ENCODE assay signal across 14 cellular contexts in the genomic region with DNA sequence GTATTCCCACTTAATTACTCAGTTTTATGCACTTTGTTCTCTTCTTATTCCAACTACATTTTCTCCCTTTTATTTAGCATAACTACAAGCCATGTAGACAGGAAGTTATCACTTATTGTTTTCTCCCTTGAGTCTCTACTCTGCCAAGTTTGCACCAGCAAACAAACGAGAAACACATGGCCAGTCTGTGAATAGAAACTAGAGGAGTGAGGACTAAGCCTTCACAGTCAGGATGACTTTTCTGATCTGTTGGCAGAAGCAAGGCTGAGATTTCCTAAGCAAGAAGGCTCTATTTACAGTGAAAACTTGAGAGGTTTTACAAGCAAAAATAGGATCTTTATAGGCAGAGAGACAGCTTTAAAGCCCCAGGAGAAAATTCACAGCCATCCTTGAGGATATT.
DNase-seq lines count a peak whose midpoint lies in the region; ATAC-seq and TF ChIP-seq lines count a peak whose summit lies in the region.
"Had no signal": no experiment of that assay in that cellular context is flagged by ENCODE, and none has a peak within 500 bp of the region (broad histone marks: within the 10 kb centered on the region; RNA-seq: fewer than 3 reads in every experiment).

No MANE protein-coding gene starts in this region.

- H3K27ac Mint-ChIP-seq in activated CD4-positive, alpha-beta T cell treated with anti-CD3 and anti-CD28 coated beads, Interleukin-2, amount 10 ng/mL, durations not matched to agents 7 days and 5 days, result no peak overlapping the region
- no peak overlapping the region for H3K27ac Mint-ChIP-seq in activated T-cell treated with anti-CD3 and anti-CD28 coated beads, Interleukin-2, amount 50 U/mL, for 72 hours
- H3K27ac Mint-ChIP-seq: activated CD4-positive, alpha-beta memory T cell treated with anti-CD3 and anti-CD28 coated beads for 36 hours; natural killer cell treated with Interleukin-12 subunit alpha and Interleukin-12 subunit beta and Interleukin-15 and Interleukin-18, amount 100 ng/mL, for 72 hours; T-cell had no signal

- H3K9ac ChIP-seq in SK-N-SH, result no peak overlapping the region

- no peak for ATAC-seq in activated T-cell treated with anti-CD3 and anti-CD28 coated beads, Interleukin-2, amount 50 U/mL, for 72 hours (replicated peaks in 1 of 2)
- ATAC-seq: natural killer cell treated with Interleukin-12 subunit alpha and Interleukin-12 subunit beta and Interleukin-15 and Interleukin-18, amount 100 ng/mL, for 72 hours; T-cell had no signal

- peaks cover 4% of the 10 kb centered on the region; the same call in 1 of the 2 replicates for H3K27me3 ChIP-seq in SK-N-SH (ENCODE audit: insufficient read depth)

- H3K4me1 ChIP-seq in SK-N-SH (ENCODE audit: control insufficient read depth in 1 of 2, insufficient read depth in 2 of 2, low read depth in 1 of 2, low read length in 1 of 2), result peaks cover 0 to 3% of the 10 kb centered on the region in 2 experiments; a peak in 1 of 4 replicates

- no peak overlapping the region for H3K4me3 Mint-ChIP-seq in activated CD4-positive, alpha-beta T cell treated with anti-CD3 and anti-CD28 coated beads, Interleukin-2, amount 10 ng/mL, durations not matched to agents 7 days and 5 days
- no peak overlapping the region for H3K4me3 Mint-ChIP-seq in activated T-cell treated with anti-CD3 and anti-CD28 coated beads, Interleukin-2, amount 50 U/mL, for 72 hours
- H3K4me3 Mint-ChIP-seq: activated CD4-positive, alpha-beta memory T cell treated with anti-CD3 and anti-CD28 coated beads for 36 hours; natural killer cell treated with Interleukin-12 subunit alpha and Interleukin-12 subunit beta and Interleukin-15 and Interleukin-18, amount 100 ng/mL, for 72 hours; T-cell had no signal

- 4% methylated on average over 1 of the region's 1 CpG for WGBS in SK-N-SH (ENCODE audit: low lambda C conversion rate)

- TF ChIP-seq RAD21 in SK-N-SH (IDR thresholded peaks at IDR 0.05; ENCODE audit: low read length), result no peak

- H3K4me3 ChIP-seq in SK-N-SH (ENCODE audit: low read depth in 2 of 2, low read length in 1 of 2), result no peak overlapping the region

- H3K36me3 ChIP-seq in SK-N-SH (replicated peaks in 1 of 2; ENCODE audit: control insufficient read depth in 1 of 2, insufficient read depth in 2 of 2, low read length in 1 of 2), result no peaks in the 10 kb centered on the region

- no peaks in the 10 kb centered on the region for H3K4me1 Mint-ChIP-seq in activated CD4-positive, alpha-beta T cell treated with anti-CD3 and anti-CD28 coated beads, Interleukin-2, amount 10 ng/mL, durations not matched to agents 7 days and 5 days
- no peaks in the 10 kb centered on the region for H3K4me1 Mint-ChIP-seq in activated T-cell treated with anti-CD3 and anti-CD28 coated beads, Interleukin-2, amount 50 U/mL, for 72 hours (ENCODE audit: low read depth)
- H3K4me1 Mint-ChIP-seq: T-cell had no signal

- H3K9me2 ChIP-seq in SK-N-SH, result no peaks in the 10 kb centered on the region

- no peak for TF ChIP-seq EP300 in SK-N-SH (IDR thresholded peaks at IDR 0.05; ENCODE audit: borderline replicate concordance in 1 of 2, low read depth in 1 of 2, low read length in 1 of 2)

- CTCF ChIA-PET in SK-N-SH (lab: Yijun Ruan, JAX), result no interaction called here
- CTCF ChIA-PET in activated CD4-positive, alpha-beta T cell treated with anti-CD3 and anti-CD28 coated beads, Interleukin-2, amount 10 ng/mL, durations not matched to agents 7 days and 5 days (lab: Charles Lee), result no interaction called here

- no peaks in the 10 kb centered on the region for H3K79me2 ChIP-seq in SK-N-SH (ENCODE audit: insufficient read depth)

- H3K36me3 Mint-ChIP-seq in activated CD4-positive, alpha-beta T cell treated with anti-CD3 and anti-CD28 coated beads, Interleukin-2, amount 10 ng/mL, durations not matched to agents 7 days and 5 days (ENCODE audit: low read depth), result no peaks in the 10 kb centered on the region
- H3K36me3 Mint-ChIP-seq in activated T-cell treated with anti-CD3 and anti-CD28 coated beads, Interleukin-2, amount 50 U/mL, for 72 hours (ENCODE audit: insufficient read depth in 2 of 2), result no peaks in the 10 kb centered on the region
- H3K36me3 Mint-ChIP-seq: activated CD4-positive, alpha-beta memory T cell treated with anti-CD3 and anti-CD28 coated beads for 36 hours; natural killer cell treated with Interleukin-12 subunit alpha and Interleukin-12 subunit beta and Interleukin-15 and Interleukin-18, amount 100 ng/mL, for 72 hours; T-cell had no signal

- H2AFZ ChIP-seq in SK-N-SH (ENCODE audit: low read depth), result no peak overlapping the region

- H3K4me2 ChIP-seq in SK-N-SH, result peak overlapping the region; percentile 25; the same call in 1 of the 2 replicates

- peaks cover 4% of the 10 kb centered on the region for H3F3A ChIP-seq in SK-N-SH (replicated peaks; ENCODE audit: insufficient read depth)

- no peaks in the 10 kb centered on the region for H4K20me1 ChIP-seq in SK-N-SH (ENCODE audit: insufficient read depth)

- no peak for TF ChIP-seq CTCF in SK-N-SH (IDR thresholded peaks at IDR 0.05)

- POLR2A ChIA-PET in SK-N-SH (lab: Yijun Ruan, JAX), result no interaction called here
- POLR2A ChIA-PET in activated CD4-positive, alpha-beta T cell treated with anti-CD3 and anti-CD28 coated beads, Interleukin-2, amount 10 ng/mL, durations not matched to agents 7 days and 5 days (lab: Charles Lee), result no interaction called here

- peak overlapping the region; percentile 37 to 90; a peak in 2 of 4 replicates for H3K27ac ChIP-seq in SK-N-SH (ENCODE audit: low read depth in 2 of 2, low read length in 1 of 2)

- H3K27me3 Mint-ChIP-seq in activated CD4-positive, alpha-beta T cell treated with anti-CD3 and anti-CD28 coated beads, Interleukin-2, amount 10 ng/mL, durations not matched to agents 7 days and 5 days, result no peaks in the 10 kb centered on the region
- no peaks in the 10 kb centered on the region for H3K27me3 Mint-ChIP-seq in activated T-cell treated with anti-CD3 and anti-CD28 coated beads, Interleukin-2, amount 50 U/mL, for 72 hours (ENCODE audit: low read depth)
- H3K27me3 Mint-ChIP-seq: activated CD4-positive, alpha-beta memory T cell treated with anti-CD3 and anti-CD28 coated beads for 36 hours; natural killer cell treated with Interleukin-12 subunit alpha and Interleukin-12 subunit beta and Interleukin-15 and Interleukin-18, amount 100 ng/mL, for 72 hours; T-cell had no signal

- DNase-seq in EH (ENCODE audit: low read depth), result peak; percentile 66
- DNase-seq in SK-N-SH, result no peak
- peak; percentile 24 for DNase-seq in foreskin melanocyte
- DNase-seq in pons (ENCODE audit: low spot score), result peak; percentile 29
- DNase-seq in activated CD4-positive, alpha-beta T cell treated with anti-CD3 and anti-CD28 coated beads, Interleukin-2, amount 10 ng/mL, durations not matched to agents 7 days and 5 days, result no peak
- DNase-seq in activated T-cell treated with anti-CD3 and anti-CD28 coated beads, Interleukin-2, amount 50 U/mL, for 72 hours, result no peak
- DNase-seq in stimulated activated CD4-positive, alpha-beta T cell treated with anti-CD3 and anti-CD28 coated beads, Interleukin-2, amount 100 ng/mL, for 48 hours, result no peak
- DNase-seq in NCI-H2029 (lab: John Stamatoyannopoulos, UW), result no peak
- DNase-seq: activated CD4-positive, alpha-beta memory T cell treated with anti-CD3 and anti-CD28 coated beads for 36 hours; activated naive CD4-positive, alpha-beta T cell treated with anti-CD3 and anti-CD28 coated beads, Interleukin-2, amount 50 U/mL, for 16 hours; NCI-H2029 treated with DMSO at 0.1 percent for 48 hours; stimulated activated CD4-positive, alpha-beta T cell treated with anti-CD3 and anti-CD28 coated beads, Interleukin-15, amount 100 ng/mL, for 24 hours; T-cell had no signal

- H3K9me3 Mint-ChIP-seq in activated CD4-positive, alpha-beta T cell treated with anti-CD3 and anti-CD28 coated beads, Interleukin-2, amount 10 ng/mL, durations not matched to agents 7 days and 5 days, result no peaks in the 10 kb centered on the region
- peaks cover 0 to 3% of the 10 kb centered on the region in 2 donors for H3K9me3 Mint-ChIP-seq in activated T-cell treated with anti-CD3 and anti-CD28 coated beads, Interleukin-2, amount 50 U/mL, for 72 hours
- H3K9me3 Mint-ChIP-seq: activated CD4-positive, alpha-beta memory T cell treated with anti-CD3 and anti-CD28 coated beads for 36 hours had no signal

- H3K9me3 ChIP-seq in SK-N-SH, result no peaks in the 10 kb centered on the region

TF ChIP-seq in SK-N-SH, 30 proteins besides CTCF, POLR2A, EP300 and RAD21 (continues in another document):
- TF ChIP-seq RCOR1 (IDR thresholded peaks at IDR 0.05; ENCODE audit: low read length) (no peak), GABPA (IDR thresholded peaks at IDR 0.05; ENCODE audit: low read depth) (no peak), EZH2phosphoT487 (IDR thresholded peaks at IDR 0.05; ENCODE audit: borderline replicate concordance, low read depth) (no peak), FOXJ3 (CRISPR knock-in tag; IDR thresholded peaks at IDR 0.05) (no peak)
- TF ChIP-seq, protein P1, sequence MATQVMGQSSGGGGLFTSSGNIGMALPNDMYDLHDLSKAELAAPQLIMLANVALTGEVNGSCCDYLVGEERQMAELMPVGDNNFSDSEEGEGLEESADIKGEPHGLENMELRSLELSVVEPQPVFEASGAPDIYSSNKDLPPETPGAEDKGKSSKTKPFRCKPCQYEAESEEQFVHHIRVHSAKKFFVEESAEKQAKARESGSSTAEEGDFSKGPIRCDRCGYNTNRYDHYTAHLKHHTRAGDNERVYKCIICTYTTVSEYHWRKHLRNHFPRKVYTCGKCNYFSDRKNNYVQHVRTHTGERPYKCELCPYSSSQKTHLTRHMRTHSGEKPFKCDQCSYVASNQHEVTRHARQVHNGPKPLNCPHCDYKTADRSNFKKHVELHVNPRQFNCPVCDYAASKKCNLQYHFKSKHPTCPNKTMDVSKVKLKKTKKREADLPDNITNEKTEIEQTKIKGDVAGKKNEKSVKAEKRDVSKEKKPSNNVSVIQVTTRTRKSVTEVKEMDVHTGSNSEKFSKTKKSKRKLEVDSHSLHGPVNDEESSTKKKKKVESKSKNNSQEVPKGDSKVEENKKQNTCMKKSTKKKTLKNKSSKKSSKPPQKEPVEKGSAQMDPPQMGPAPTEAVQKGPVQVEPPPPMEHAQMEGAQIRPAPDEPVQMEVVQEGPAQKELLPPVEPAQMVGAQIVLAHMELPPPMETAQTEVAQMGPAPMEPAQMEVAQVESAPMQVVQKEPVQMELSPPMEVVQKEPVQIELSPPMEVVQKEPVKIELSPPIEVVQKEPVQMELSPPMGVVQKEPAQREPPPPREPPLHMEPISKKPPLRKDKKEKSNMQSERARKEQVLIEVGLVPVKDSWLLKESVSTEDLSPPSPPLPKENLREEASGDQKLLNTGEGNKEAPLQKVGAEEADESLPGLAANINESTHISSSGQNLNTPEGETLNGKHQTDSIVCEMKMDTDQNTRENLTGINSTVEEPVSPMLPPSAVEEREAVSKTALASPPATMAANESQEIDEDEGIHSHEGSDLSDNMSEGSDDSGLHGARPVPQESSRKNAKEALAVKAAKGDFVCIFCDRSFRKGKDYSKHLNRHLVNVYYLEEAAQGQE (IDR thresholded peaks at IDR 0.05; ENCODE audit: low read depth, low read length), result no peak

Comparison
In these comparisons a context has a peak if more than half of its experiments do, and no peak if none do; other contexts are left out.
1. DNase-seq: peak in EH (single experiment), foreskin melanocyte (single experiment) and pons (single experiment); none in SK-N-SH (single experiment), activated CD4-positive, alpha-beta T cell treated with anti-CD3 and anti-CD28 coated beads, Interleukin-2, amount 10 ng/mL, durations not matched to agents 7 days and 5 days (single experiment), activated T-cell treated with anti-CD3 and anti-CD28 coated beads, Interleukin-2, amount 50 U/mL, for 72 hours (0 of 2), stimulated activated CD4-positive, alpha-beta T cell treated with anti-CD3 and anti-CD28 coated beads, Interleukin-2, amount 100 ng/mL, for 48 hours (0 of 2) and NCI-H2029 (single experiment).